23 cellular contexts compared by ENCODE assay signal in the genomic region with DNA sequence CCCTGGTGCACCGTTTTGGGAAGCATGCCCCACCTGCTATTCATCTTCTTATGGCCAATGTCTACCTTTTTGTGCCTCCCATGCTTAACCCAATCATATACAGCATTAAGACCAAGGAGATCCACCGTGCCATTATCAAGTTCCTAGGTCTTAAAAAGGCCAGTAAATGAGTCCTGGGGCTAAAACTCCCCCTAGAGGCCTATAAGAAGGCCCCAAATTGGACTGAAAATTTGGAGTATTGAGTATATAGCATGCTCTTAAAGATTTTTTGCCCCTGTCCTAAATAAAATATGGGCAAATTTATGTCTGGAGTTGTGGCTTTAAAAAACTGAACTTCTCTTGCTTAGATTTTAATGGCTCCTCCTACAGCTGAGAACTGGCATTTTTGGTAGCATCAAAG. TPM values are rescaled to one million over a fixed set of nuclear protein-coding genes. Genes with fewer than 3 reads are reported as not detected.
DNase-seq lines count a peak whose midpoint lies in the region; ATAC-seq, FAIRE-seq and TF ChIP-seq lines count a peak whose summit lies in the region.
"Had no signal": no experiment of that assay in that cellular context is flagged by ENCODE, and none has a peak within 500 bp of the region (broad histone marks: within the 10 kb centered on the region; RNA-seq: fewer than 3 reads in every experiment).

No MANE protein-coding gene starts in this region.

- H2AFZ ChIP-seq in SK-N-SH (ENCODE audit: low read depth) = no peak overlapping the region

- no peaks in the 10 kb centered on the region for H4K20me1 ChIP-seq in SK-N-SH (ENCODE audit: insufficient read depth)

- peaks cover 11% of the 10 kb centered on the region for H3K4me1 Mint-ChIP-seq in endodermal cell
- H3K4me1 Mint-ChIP-seq: CD14-positive monocyte, T-helper 17 cell had no signal

- TF ChIP-seq EP300 in SK-N-SH (IDR thresholded peaks at IDR 0.05; ENCODE audit: borderline replicate concordance in 1 of 2, low read depth in 1 of 2, low read length in 1 of 2) = no peak

- WGBS in SK-N-SH (ENCODE audit: low lambda C conversion rate) = 13% methylated on average over 2 of the region's 2 CpGs
- 88 to 100% methylated on average over 1 to 2 of the region's 2 CpGs for WGBS in endodermal cell (ENCODE audit: insufficient coverage in 1 of 2, insufficient read length in 1 of 2), 2 experiments

- H3K4me2 ChIP-seq in SK-N-SH = no peak overlapping the region

- no peaks in the 10 kb centered on the region for H3K79me2 ChIP-seq in SK-N-SH (ENCODE audit: insufficient read depth)

- POLR2A ChIA-PET in SK-N-SH (lab: Yijun Ruan, JAX) = no interaction called here

- H3K9me2 ChIP-seq in SK-N-SH = no peaks in the 10 kb centered on the region

- H3F3A ChIP-seq in SK-N-SH (replicated peaks; ENCODE audit: insufficient read depth) = no peaks in the 10 kb centered on the region

- no peaks in the 10 kb centered on the region; the same call in 1 of the 2 replicates for H3K27me3 ChIP-seq in SK-N-SH (ENCODE audit: insufficient read depth)
- peaks cover 13% of the 10 kb centered on the region for H3K27me3 ChIP-seq in endodermal cell (ENCODE audit: control insufficient read depth, insufficient read depth, low read length, poor library complexity, severe bottlenecking)

- no peak for TF ChIP-seq RAD21 in SK-N-SH (IDR thresholded peaks at IDR 0.05; ENCODE audit: low read length)

- H3K36me3 ChIP-seq in SK-N-SH (replicated peaks in 1 of 2; ENCODE audit: control insufficient read depth in 1 of 2, insufficient read depth in 2 of 2, low read length in 1 of 2) = no peaks in the 10 kb centered on the region
- H3K36me3 ChIP-seq in endodermal cell (ENCODE audit: control insufficient read depth, insufficient read depth, low read length) = no peaks in the 10 kb centered on the region

- H3K4me3 Mint-ChIP-seq in endodermal cell = no peak overlapping the region
- H3K4me3 Mint-ChIP-seq: CD14-positive monocyte, T-helper 17 cell had no signal

- no peak for FAIRE-seq in D721Med (lab: Jason Lieb, UNC)

- no peaks in the 10 kb centered on the region for H3K9me3 ChIP-seq in SK-N-SH
- H3K9me3 ChIP-seq in endodermal cell (ENCODE audit: control insufficient read depth, low read length) = no peaks in the 10 kb centered on the region

- DNase-seq in SK-N-SH (no peak), NAMALWA (ENCODE audit: low spot score) (peak; percentile 10), endodermal cell (no peak), D721Med (ENCODE audit: insufficient read length, low spot score) (no peak), dedifferentiated amniotic fluid mesenchymal stem cell (ENCODE audit: extremely low spot score) (no peak)
- DNase-seq in stimulated activated CD4-positive, alpha-beta T cell treated with anti-CD3 and anti-CD28 coated beads, Interleukin-2, amount 100 ng/mL, for 48 hours = no peak
- DNase-seq: COR-L47; DMS53; HCEC 1CT; IMR-90; NCI-H1092; NCI-H226; NCI-H526; NK-92 treated with Interleukin-12 subunit alpha and Interleukin-12 subunit beta, amount 100 ng/mL, for 24 hours; T-helper 17 cell had no signal

- H3K4me3 ChIP-seq in SK-N-SH (ENCODE audit: low read depth in 2 of 2, low read length in 1 of 2) = no peak overlapping the region
- H3K4me3 ChIP-seq in endodermal cell (ENCODE audit: low read length) = no peak overlapping the region

- H3K36me3 Mint-ChIP-seq in endodermal cell (ENCODE audit: low read depth) = no peaks in the 10 kb centered on the region
- H3K36me3 Mint-ChIP-seq: CD14-positive monocyte had no signal

- CTCF ChIA-PET in SK-N-SH (lab: Yijun Ruan, JAX) = interaction anchor here (1.8 kb wide), 1 partner anchor 9 kb away, joined by 9 read pairs; no protein-coding TSS in a partner anchor

- H3K4me1 ChIP-seq in SK-N-SH (ENCODE audit: control insufficient read depth in 1 of 2, insufficient read depth in 2 of 2, low read depth in 1 of 2, low read length in 1 of 2) (no peaks in the 10 kb centered on the region), endodermal cell (ENCODE audit: control insufficient read depth, insufficient read depth, low read length) (no peaks in the 10 kb centered on the region)

- H3K27ac ChIP-seq in SK-N-SH (ENCODE audit: low read depth in 2 of 2, low read length in 1 of 2) (no peak overlapping the region), endodermal cell (ENCODE audit: low read depth, low read length) (no peak overlapping the region)
- H3K27ac ChIP-seq: 22Rv1 had no signal

- no peaks in the 10 kb centered on the region for H3K9me3 Mint-ChIP-seq in endodermal cell

- ATAC-seq in SK-N-SH treated with all-trans-retinoic acid at 6 μM for 48 hours = no peak
- ATAC-seq in GM18861 (IDR thresholded peaks at IDR 0.05; ENCODE audit: unreplicated experiment) = no peak
- ATAC-seq: Panc1, Right ventricle myocardium inferior, T-helper 17 cell had no signal

- no peak overlapping the region for H3K27ac Mint-ChIP-seq in endodermal cell
- H3K27ac Mint-ChIP-seq: T-helper 17 cell had no signal

- no peak overlapping the region for H3K9ac ChIP-seq in SK-N-SH
- H3K9ac ChIP-seq in endodermal cell (ENCODE audit: extremely low read depth, low read length, poor library complexity, severe bottlenecking) = no peak overlapping the region

- peak; percentile 16; the same call in 1 of the 2 replicates for TF ChIP-seq CTCF in SK-N-SH (IDR thresholded peaks at IDR 0.05)
- peak; percentile 62 for TF ChIP-seq CTCF in endodermal cell (conservative IDR thresholded peaks at IDR 0.05)
- TF ChIP-seq CTCF in D721Med (IDR thresholded peaks at IDR 0.05; ENCODE audit: insufficient read depth, missing control alignments) = no peak

- peaks cover 6% of the 10 kb centered on the region for H3K27me3 Mint-ChIP-seq in endodermal cell (ENCODE audit: insufficient read depth)

TF ChIP-seq in SK-N-SH, 30 proteins besides CTCF, POLR2A, EP300 and RAD21 (continues in another document):
- no peak for TF ChIP-seq FOSL2 (IDR thresholded peaks at IDR 0.05; ENCODE audit: borderline replicate concordance, low read depth)
- TF ChIP-seq, protein P1, sequence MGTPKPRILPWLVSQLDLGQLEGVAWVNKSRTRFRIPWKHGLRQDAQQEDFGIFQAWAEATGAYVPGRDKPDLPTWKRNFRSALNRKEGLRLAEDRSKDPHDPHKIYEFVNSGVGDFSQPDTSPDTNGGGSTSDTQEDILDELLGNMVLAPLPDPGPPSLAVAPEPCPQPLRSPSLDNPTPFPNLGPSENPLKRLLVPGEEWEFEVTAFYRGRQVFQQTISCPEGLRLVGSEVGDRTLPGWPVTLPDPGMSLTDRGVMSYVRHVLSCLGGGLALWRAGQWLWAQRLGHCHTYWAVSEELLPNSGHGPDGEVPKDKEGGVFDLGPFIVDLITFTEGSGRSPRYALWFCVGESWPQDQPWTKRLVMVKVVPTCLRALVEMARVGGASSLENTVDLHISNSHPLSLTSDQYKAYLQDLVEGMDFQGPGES (IDR thresholded peaks at IDR 0.05; ENCODE audit: low read depth, low read length) = no peak

TF ChIP-seq in SK-N-SH treated with all-trans-retinoic acid at 6 μM for 48 hours, 23 proteins besides CTCF, POLR2A, EP300 and RAD21 (continues in another document):
- TF ChIP-seq ZNF565 (CRISPR knock-in tag; conservative IDR thresholded peaks at IDR 0.05; ENCODE audit: low read depth) (no peak), ISL1 (CRISPR knock-in tag; IDR thresholded peaks at IDR 0.05) (no peak), SNAI2 (CRISPR knock-in tag; IDR thresholded peaks at IDR 0.05) (no peak), ZNF8 (CRISPR knock-in tag; IDR thresholded peaks at IDR 0.05) (no peak)
- TF ChIP-seq, protein P2, sequence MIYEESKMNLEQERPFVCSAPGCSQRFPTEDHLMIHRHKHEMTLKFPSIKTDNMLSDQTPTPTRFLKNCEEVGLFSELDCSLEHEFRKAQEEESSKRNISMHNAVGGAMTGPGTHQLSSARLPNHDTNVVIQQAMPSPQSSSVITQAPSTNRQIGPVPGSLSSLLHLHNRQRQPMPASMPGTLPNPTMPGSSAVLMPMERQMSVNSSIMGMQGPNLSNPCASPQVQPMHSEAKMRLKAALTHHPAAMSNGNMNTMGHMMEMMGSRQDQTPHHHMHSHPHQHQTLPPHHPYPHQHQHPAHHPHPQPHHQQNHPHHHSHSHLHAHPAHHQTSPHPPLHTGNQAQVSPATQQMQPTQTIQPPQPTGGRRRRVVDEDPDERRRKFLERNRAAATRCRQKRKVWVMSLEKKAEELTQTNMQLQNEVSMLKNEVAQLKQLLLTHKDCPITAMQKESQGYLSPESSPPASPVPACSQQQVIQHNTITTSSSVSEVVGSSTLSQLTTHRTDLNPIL (CRISPR knock-in tag; IDR thresholded peaks at IDR 0.05; ENCODE audit: low read depth) = no peak

RNA-seq across cellular contexts. Expression of a gene that starts 6.6 kb away (rescaled TPM):
- not detected in 2 replicates for polyA plus RNA-seq in SK-N-SH (2012; rRNA removed)
- polyA plus RNA-seq in SK-N-SH (2012; cell fraction: cytosol; rRNA removed) = not detected in 2 replicates
- polyA plus RNA-seq in SK-N-SH (2012; cell fraction: nucleus; rRNA removed) = not detected in 2 replicates
- total RNA-seq in endodermal cell = 1 to 10 TPM in 1 of 2 donors, under 1 TPM in 1; 0.55 to 1.1 TPM
- 0.18 TPM for polyA plus RNA-seq in endodermal cell (2013, experiment 1 of 2)
- polyA plus RNA-seq in endodermal cell (2013, experiment 2 of 2) = 0.12 TPM
- total RNA-seq: G401, HT-29, Right ventricle myocardium inferior, T-helper 17 cell had no signal
- polyA plus RNA-seq: CD14-positive monocyte had no signal

RNA-seq across cellular contexts. Expression of a gene that starts 31.7 kb away (rescaled TPM):
- not detected in 2 replicates for polyA plus RNA-seq in SK-N-SH (2012; rRNA removed)
- not detected in 2 replicates for polyA plus RNA-seq in SK-N-SH (2012; cell fraction: cytosol; rRNA removed)
- not detected in 2 replicates for polyA plus RNA-seq in SK-N-SH (2012; cell fraction: nucleus; rRNA removed)
- 1 to 10 TPM in 1 of 2 donors, under 1 TPM in 1; 0.24 to 1.6 TPM for total RNA-seq in endodermal cell
- not detected for polyA plus RNA-seq in endodermal cell (2013, experiment 1 of 2)
- polyA plus RNA-seq in endodermal cell (2013, experiment 2 of 2) = not detected
- total RNA-seq: G401, HT-29, IMR-90, Right ventricle myocardium inferior, T-helper 17 cell had no signal
- polyA plus RNA-seq: CD14-positive monocyte, IMR-90 had no signal

RNA-seq across cellular contexts. Expression of a gene that starts 38.9 kb away (rescaled TPM):
- polyA plus RNA-seq in SK-N-SH (2012; rRNA removed) = not detected in 2 replicates
- not detected in 2 replicates for polyA plus RNA-seq in SK-N-SH (2012; cell fraction: cytosol; rRNA removed)
- not detected in 2 replicates for polyA plus RNA-seq in SK-N-SH (2012; cell fraction: nucleus; rRNA removed)
- under 1 TPM in 1 of 2 donors, not detected in 1; 0.29 TPM for total RNA-seq in endodermal cell
- polyA plus RNA-seq in endodermal cell (2013, experiment 1 of 2) = not detected
- polyA plus RNA-seq in endodermal cell (2013, experiment 2 of 2) = not detected
- total RNA-seq: G401, HT-29, IMR-90, Right ventricle myocardium inferior, T-helper 17 cell had no signal
- polyA plus RNA-seq: CD14-positive monocyte, IMR-90 had no signal

RNA-seq across cellular contexts. Expression of a gene that starts 46.9 kb away (rescaled TPM):
- 0.15 and 0.29 TPM in 2 replicates for polyA plus RNA-seq in SK-N-SH (2012; rRNA removed)
- 0.20 and 0.24 TPM in 2 replicates for polyA plus RNA-seq in SK-N-SH (2012; cell fraction: cytosol; rRNA removed)
- polyA plus RNA-seq in SK-N-SH (2012; cell fraction: nucleus; rRNA removed) = 0.53 and 0.57 TPM in 2 replicates
- total RNA-seq in endodermal cell = 1 to 10 TPM in 1 of 2 donors, under 1 TPM in 1; 0.93 to 1.8 TPM
- not detected for polyA plus RNA-seq in endodermal cell (2013, experiment 1 of 2)
- not detected for polyA plus RNA-seq in endodermal cell (2013, experiment 2 of 2)
- total RNA-seq: G401, HT-29, Right ventricle myocardium inferior had no signal
- polyA plus RNA-seq: CD14-positive monocyte had no signal

RNA-seq across cellular contexts. Expression of a gene that starts 51.1 kb away (rescaled TPM):
- 0.08 TPM in 1 of 2 replicates, not detected in the other for polyA plus RNA-seq in SK-N-SH (2012; rRNA removed)
- polyA plus RNA-seq in SK-N-SH (2012; cell fraction: cytosol; rRNA removed) = not detected in 2 replicates
- polyA plus RNA-seq in SK-N-SH (2012; cell fraction: nucleus; rRNA removed) = 0.51 TPM in 1 of 2 replicates, not detected in the other
- total RNA-seq in endodermal cell = not detected
- polyA plus RNA-seq in endodermal cell (2013, experiment 1 of 2) = not detected
- not detected for polyA plus RNA-seq in endodermal cell (2013, experiment 2 of 2)
- total RNA-seq: G401, HT-29, IMR-90, Right ventricle myocardium inferior, T-helper 17 cell had no signal
- polyA plus RNA-seq: CD14-positive monocyte, IMR-90 had no signal
